Comparison of ENCODE assay signal across 31 cellular contexts in the genomic region with DNA sequence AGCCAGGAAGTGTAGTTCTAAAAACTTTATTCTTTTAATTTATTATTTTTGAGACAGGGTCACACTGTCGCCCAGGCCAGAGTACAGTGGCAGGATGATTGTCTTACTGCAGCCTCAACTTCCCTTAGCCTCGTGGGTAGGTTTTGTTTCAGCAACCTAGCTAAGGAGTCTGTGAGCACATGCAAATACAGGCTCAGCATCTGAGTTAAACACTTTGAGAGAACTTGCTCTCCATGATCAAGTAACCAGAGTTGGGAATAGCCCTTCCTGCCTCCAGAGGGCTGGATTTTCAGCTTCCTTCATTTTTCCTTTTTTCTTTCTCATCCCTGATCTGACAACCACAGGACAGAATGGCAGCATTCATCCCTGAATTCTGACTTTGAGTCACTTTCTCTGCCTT.
"Had no signal": no experiment of that assay in that cellular context is flagged by ENCODE, and none has a peak within 500 bp of the region (broad histone marks: within the 10 kb centered on the region; RNA-seq: fewer than 3 reads in every experiment).

No MANE protein-coding gene starts in this region.

- H3K27me3 ChIP-seq: brain microvascular endothelial cell, dorsolateral prefrontal cortex, esophagus squamous epithelium had no signal

- H3K4me1 ChIP-seq: esophagus squamous epithelium had no signal

- H3K27ac ChIP-seq: brain microvascular endothelial cell, coronary artery, epithelial cell of prostate, esophagus squamous epithelium, WERI-Rb-1 had no signal

- H3K4me3 ChIP-seq: coronary artery, dorsolateral prefrontal cortex, esophagus squamous epithelium had no signal

- H3K36me3 ChIP-seq: brain microvascular endothelial cell, esophagus squamous epithelium, WERI-Rb-1 had no signal

- H3K9me3 ChIP-seq: esophagus squamous epithelium had no signal

- FAIRE-seq: astrocyte, bronchial epithelial cell, endometrium, endothelial cell of umbilical vein, frontal cortex had no signal

- DNase-seq: activated CD4-positive, alpha-beta memory T cell treated with anti-CD3 and anti-CD28 coated beads for 36 hours; activated CD4-positive, alpha-beta T cell treated with anti-CD3 and anti-CD28 coated beads for 36 hours; activated CD4-positive, alpha-beta T cell treated with anti-CD3 and anti-CD28 coated beads, Interleukin-2, amount 10 ng/mL, durations not matched to agents 24 days and 14 days; activated CD4-positive, CD25-positive, alpha-beta regulatory T cell; activated CD4-positive, CD25-positive, alpha-beta regulatory T cell treated with anti-CD3 and anti-CD28 coated beads, Interleukin-2, amount 50 U/mL, for 72 hours; activated CD8-positive, alpha-beta memory T cell treated with anti-CD3 and anti-CD28 coated beads, Interleukin-2, amount 10 ng/mL, durations not matched to agents 7 days and 5 days; activated CD8-positive, alpha-beta memory T cell treated with anti-CD3 and anti-CD28 coated beads, Interleukin-2, amount 50 U/mL, for 4 hours; activated CD8-positive, alpha-beta T cell treated with anti-CD3 and anti-CD28 coated beads, Interleukin-2, amount 10 ng/mL, durations not matched to agents 7 days and 5 days; activated effector memory CD4-positive, alpha-beta T cell treated with anti-CD3 and anti-CD28 coated beads, Interleukin-2, amount 50 U/mL, for 16 hours; activated naive CD4-positive, alpha-beta T cell treated with anti-CD3 and anti-CD28 coated beads for 36 hours; activated naive CD8-positive, alpha-beta T cell treated with anti-CD3 and anti-CD28 coated beads, Interleukin-2, amount 10 ng/mL, durations not matched to agents 7 days and 5 days; activated T-cell treated with anti-CD3 and anti-CD28 coated beads, Interleukin-2, amount 50 U/mL, for 1 hour; activated T-cell treated with anti-CD3 and anti-CD28 coated beads, Interleukin-2, amount 50 U/mL, for 48 hours; amniotic stem cell; anterior cingulate cortex; brain microvascular endothelial cell; dorsolateral prefrontal cortex; effector memory CD8-positive, alpha-beta T cell; esophagus squamous epithelium; foreskin fibroblast; head of caudate nucleus; hippocampal formation; T1000; WERI-Rb-1 had no signal
